1 cellular context compared by ENCODE assay signal in the genomic region with DNA sequence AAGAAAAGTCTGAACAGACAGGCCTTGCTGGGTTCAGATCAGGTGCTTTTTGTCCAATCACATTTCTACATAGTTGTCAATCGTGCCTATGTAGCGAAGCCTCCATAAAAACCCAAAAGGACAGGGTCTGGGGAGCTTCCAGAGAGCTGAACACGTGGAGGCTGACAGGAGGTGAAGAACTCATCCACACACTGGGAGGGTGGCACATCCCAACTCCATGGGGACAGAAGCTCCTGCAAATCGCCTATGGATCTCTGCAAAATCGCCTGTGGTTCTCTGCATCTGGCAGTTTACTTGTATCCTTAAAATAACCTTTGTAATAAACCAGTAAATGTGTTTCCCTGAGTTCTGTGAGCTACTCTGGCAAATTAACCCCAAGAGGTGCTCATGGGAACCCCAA.
TF ChIP-seq lines count a peak whose summit lies in the region.

No MANE protein-coding gene starts in this region.

TF ChIP-seq in GM12878, 131 proteins besides CTCF, POLR2A, EP300 and RAD21:
- TF ChIP-seq BCL11A (IDR thresholded peaks at IDR 0.05; ENCODE audit: low read depth, low read length) (no peak), RB1 (IDR thresholded peaks at IDR 0.05; ENCODE audit: borderline replicate concordance) (no peak), WRNIP1 (IDR thresholded peaks at IDR 0.05; ENCODE audit: borderline replicate concordance, low read depth, low read length) (no peak)
